In the genomic region with DNA sequence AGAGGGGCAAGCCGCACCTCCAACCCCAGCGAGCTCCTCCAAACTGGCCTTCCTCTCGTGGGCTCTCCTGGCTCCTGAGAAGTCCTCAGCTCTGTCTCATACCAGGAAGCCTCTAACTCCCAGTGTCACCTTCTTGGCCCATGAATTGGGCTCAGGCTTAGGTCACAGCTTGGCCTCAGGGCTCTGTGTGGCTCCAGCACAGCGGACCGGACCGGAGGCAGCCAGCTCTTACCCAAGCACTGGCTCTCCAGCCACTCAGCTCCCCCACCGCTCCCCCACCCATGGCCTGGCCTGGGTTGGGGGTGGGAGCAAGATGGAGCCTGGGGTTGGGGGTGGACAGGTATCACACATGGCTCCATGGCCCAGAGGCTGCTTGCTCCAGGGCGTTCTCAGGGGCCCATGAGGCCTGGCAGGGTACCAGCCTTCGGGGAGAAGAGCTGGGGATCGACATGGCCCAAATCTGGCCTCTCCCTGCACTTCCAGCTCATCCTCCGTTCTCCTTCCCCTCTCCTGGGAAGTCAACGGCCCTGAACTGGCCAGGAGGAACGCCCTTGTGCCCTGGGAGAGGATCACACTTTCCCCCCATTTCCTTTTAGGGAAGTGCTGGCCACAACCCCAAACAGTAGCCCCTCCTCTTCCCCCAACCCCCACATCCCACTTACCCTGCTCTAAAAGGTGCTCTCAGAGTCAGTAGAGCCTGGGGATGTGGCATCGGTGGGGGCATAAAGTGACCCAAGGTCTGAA, we compare ENCODE assay signal across 1 cellular context.
TF ChIP-seq lines count a peak whose summit lies in the region.

No MANE protein-coding gene starts in this region.

TF ChIP-seq in HCT116, 20 proteins besides CTCF, POLR2A, EP300 and RAD21:
- TF ChIP-seq, protein P1, sequence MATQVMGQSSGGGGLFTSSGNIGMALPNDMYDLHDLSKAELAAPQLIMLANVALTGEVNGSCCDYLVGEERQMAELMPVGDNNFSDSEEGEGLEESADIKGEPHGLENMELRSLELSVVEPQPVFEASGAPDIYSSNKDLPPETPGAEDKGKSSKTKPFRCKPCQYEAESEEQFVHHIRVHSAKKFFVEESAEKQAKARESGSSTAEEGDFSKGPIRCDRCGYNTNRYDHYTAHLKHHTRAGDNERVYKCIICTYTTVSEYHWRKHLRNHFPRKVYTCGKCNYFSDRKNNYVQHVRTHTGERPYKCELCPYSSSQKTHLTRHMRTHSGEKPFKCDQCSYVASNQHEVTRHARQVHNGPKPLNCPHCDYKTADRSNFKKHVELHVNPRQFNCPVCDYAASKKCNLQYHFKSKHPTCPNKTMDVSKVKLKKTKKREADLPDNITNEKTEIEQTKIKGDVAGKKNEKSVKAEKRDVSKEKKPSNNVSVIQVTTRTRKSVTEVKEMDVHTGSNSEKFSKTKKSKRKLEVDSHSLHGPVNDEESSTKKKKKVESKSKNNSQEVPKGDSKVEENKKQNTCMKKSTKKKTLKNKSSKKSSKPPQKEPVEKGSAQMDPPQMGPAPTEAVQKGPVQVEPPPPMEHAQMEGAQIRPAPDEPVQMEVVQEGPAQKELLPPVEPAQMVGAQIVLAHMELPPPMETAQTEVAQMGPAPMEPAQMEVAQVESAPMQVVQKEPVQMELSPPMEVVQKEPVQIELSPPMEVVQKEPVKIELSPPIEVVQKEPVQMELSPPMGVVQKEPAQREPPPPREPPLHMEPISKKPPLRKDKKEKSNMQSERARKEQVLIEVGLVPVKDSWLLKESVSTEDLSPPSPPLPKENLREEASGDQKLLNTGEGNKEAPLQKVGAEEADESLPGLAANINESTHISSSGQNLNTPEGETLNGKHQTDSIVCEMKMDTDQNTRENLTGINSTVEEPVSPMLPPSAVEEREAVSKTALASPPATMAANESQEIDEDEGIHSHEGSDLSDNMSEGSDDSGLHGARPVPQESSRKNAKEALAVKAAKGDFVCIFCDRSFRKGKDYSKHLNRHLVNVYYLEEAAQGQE (IDR thresholded peaks at IDR 0.05; ENCODE audit: low read depth) = no peak
- no peak for TF ChIP-seq FOSL1 (IDR thresholded peaks at IDR 0.05; ENCODE audit: low read depth)
- TF ChIP-seq ELF1 (IDR thresholded peaks at IDR 0.05; ENCODE audit: borderline replicate concordance, low read depth) = no peak
- TF ChIP-seq SP1 (IDR thresholded peaks at IDR 0.05; ENCODE audit: low read depth) = no peak
- TF ChIP-seq, protein P2, sequence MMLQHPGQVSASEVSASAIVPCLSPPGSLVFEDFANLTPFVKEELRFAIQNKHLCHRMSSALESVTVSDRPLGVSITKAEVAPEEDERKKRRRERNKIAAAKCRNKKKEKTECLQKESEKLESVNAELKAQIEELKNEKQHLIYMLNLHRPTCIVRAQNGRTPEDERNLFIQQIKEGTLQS (IDR thresholded peaks at IDR 0.05) = no peak
- TF ChIP-seq SRF (IDR thresholded peaks at IDR 0.05; ENCODE audit: low read depth) = no peak
- TF ChIP-seq EZH2phosphoT487 (IDR thresholded peaks at IDR 0.05; ENCODE audit: borderline replicate concordance) = no peak
- TF ChIP-seq ZFX (IDR thresholded peaks at IDR 0.05) = no peak
- no peak for TF ChIP-seq SIN3A (IDR thresholded peaks at IDR 0.05; ENCODE audit: low read depth)
- no peak for TF ChIP-seq YY1 (IDR thresholded peaks at IDR 0.05; ENCODE audit: extremely low read depth, insufficient replicate concordance, low read depth, low read length)
- TF ChIP-seq, protein P3, sequence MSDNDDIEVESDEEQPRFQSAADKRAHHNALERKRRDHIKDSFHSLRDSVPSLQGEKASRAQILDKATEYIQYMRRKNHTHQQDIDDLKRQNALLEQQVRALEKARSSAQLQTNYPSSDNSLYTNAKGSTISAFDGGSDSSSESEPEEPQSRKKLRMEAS (IDR thresholded peaks at IDR 0.05) = no peak
- TF ChIP-seq, protein P4, sequence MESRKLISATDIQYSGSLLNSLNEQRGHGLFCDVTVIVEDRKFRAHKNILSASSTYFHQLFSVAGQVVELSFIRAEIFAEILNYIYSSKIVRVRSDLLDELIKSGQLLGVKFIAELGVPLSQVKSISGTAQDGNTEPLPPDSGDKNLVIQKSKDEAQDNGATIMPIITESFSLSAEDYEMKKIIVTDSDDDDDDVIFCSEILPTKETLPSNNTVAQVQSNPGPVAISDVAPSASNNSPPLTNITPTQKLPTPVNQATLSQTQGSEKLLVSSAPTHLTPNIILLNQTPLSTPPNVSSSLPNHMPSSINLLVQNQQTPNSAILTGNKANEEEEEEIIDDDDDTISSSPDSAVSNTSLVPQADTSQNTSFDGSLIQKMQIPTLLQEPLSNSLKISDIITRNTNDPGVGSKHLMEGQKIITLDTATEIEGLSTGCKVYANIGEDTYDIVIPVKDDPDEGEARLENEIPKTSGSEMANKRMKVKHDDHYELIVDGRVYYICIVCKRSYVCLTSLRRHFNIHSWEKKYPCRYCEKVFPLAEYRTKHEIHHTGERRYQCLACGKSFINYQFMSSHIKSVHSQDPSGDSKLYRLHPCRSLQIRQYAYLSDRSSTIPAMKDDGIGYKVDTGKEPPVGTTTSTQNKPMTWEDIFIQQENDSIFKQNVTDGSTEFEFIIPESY (IDR thresholded peaks at IDR 0.05; ENCODE audit: extremely low read depth, insufficient replicate concordance, low read length) = no peak
- no peak for TF ChIP-seq ZNF274 (IDR thresholded peaks at IDR 0.05; ENCODE audit: low read depth, low read length)
- no peak for TF ChIP-seq POLR2AphosphoS5 (IDR thresholded peaks at IDR 0.05; ENCODE audit: low read depth, low read length)
- TF ChIP-seq TCF7L2 (IDR thresholded peaks at IDR 0.05; ENCODE audit: borderline replicate concordance, extremely low read depth, insufficient read depth, insufficient read length) = no peak
- TF ChIP-seq CEBPB (IDR thresholded peaks at IDR 0.05; ENCODE audit: low read depth) = no peak
- TF ChIP-seq CBX3 (IDR thresholded peaks at IDR 0.05; ENCODE audit: low read depth) = no peak
